Comparison of ENCODE assay signal across 26 cellular contexts in the genomic region with DNA sequence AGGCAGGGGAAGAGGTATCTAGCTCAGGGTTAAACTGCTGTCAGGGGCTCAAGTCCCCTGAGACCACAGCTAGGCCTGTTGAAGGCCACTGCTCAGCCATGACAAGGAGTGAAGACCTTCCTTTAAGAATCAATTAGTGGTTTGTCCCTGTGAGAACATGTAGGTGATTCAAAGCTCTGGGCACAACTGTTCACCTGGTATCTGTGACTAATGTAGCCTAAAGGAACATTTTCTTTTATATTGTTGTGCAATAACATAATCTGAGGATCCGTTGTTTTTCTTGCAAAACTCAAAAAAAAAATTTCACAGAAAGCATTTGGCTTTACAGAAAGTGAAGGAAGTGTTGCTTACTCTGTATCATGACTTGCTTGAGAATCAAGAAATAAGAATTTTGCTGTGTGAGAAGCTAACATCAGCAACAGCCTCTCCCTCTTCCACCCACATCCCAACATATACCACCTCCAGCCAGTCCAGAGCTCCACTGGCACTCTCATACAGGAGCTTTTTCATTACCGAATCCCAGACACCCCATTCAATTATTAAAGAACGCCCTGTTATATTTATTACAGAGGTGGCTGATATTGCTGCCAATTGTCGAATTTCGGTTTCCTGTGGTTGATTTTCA.
A peak's percentile ranks its signal among the peaks of the same experiment; 100 is the strongest.
DNase-seq lines count a peak whose midpoint lies in the region; ATAC-seq and TF ChIP-seq lines count a peak whose summit lies in the region.
"Had no signal": no experiment of that assay in that cellular context is flagged by ENCODE, and none has a peak within 500 bp of the region (broad histone marks: within the 10 kb centered on the region; RNA-seq: fewer than 3 reads in every experiment).

No MANE protein-coding gene starts in this region.

- H3K79me2 ChIP-seq in GM23338 (replicated peaks; ENCODE audit: insufficient read depth), result no peaks in the 10 kb centered on the region
- no peaks in the 10 kb centered on the region for H3K79me2 ChIP-seq in PC-3 (ENCODE audit: low read length)

- no peaks in the 10 kb centered on the region for H4K20me1 ChIP-seq in GM23338 (replicated peaks; ENCODE audit: insufficient read depth)
- no peaks in the 10 kb centered on the region for H4K20me1 ChIP-seq in PC-3 (ENCODE audit: low read length)

- H3K9me2 ChIP-seq in GM23338 (ENCODE audit: insufficient read depth) (no peaks in the 10 kb centered on the region), PC-3 (replicated peaks; ENCODE audit: low read length) (no peaks in the 10 kb centered on the region)

- no peak overlapping the region for H3K4me2 ChIP-seq in GM23338
- H3K4me2 ChIP-seq in PC-3 (ENCODE audit: low read length), result 0 out of 2 replicates have a peak overlapping the region, but pooled peaks have one; percentile 33
- H3K4me2 ChIP-seq: smooth muscle cell had no signal

- H2AFZ ChIP-seq in GM23338, result no peak overlapping the region
- no peak overlapping the region for H2AFZ ChIP-seq in PC-3 (ENCODE audit: low read length)

- peaks cover 23% of the 10 kb centered on the region for H3K4me1 Mint-ChIP-seq in GM23338
- peaks cover 62% of the 10 kb centered on the region for H3K4me1 Mint-ChIP-seq in mesothelial cell of epicardium
- no peaks in the 10 kb centered on the region for H3K4me1 Mint-ChIP-seq in T-helper 17 cell
- H3K4me1 Mint-ChIP-seq in CD4-positive, alpha-beta memory T cell, result no peaks in the 10 kb centered on the region
- H3K4me1 Mint-ChIP-seq: CD8-positive, alpha-beta memory T cell had no signal

- H3K9me3 Mint-ChIP-seq in GM23338 (no peaks in the 10 kb centered on the region), mesothelial cell of epicardium (no peaks in the 10 kb centered on the region)
- H3K9me3 Mint-ChIP-seq in CD4-positive, alpha-beta memory T cell, result peaks cover 0 to 9% (median 2%) of the 10 kb centered on the region in 8 donors
- H3K9me3 Mint-ChIP-seq: activated T-helper 2 cell treated with anti-CD3 and anti-CD28 coated beads, Interferon-gamma antibody, Interleukin-2, Interleukin-4, amounts not matched to agents 10 μg/mL and 5 μg/mL and 100 μg/mL, durations not matched to agents 14 hours and 24 hours and 36 hours had no signal

- TF ChIP-seq CTCF in GM23338 (conservative IDR thresholded peaks at IDR 0.05; ENCODE audit: low read depth in 2 of 2) (no peak), PC-3 (conservative IDR thresholded peaks at IDR 0.05; ENCODE audit: low read depth, low read length) (no peak), epithelial cell of esophagus (IDR thresholded peaks at IDR 0.05; ENCODE audit: insufficient read depth, low read depth, low read length, missing control alignments) (no peak), mesothelial cell of epicardium (IDR thresholded peaks at IDR 0.05; ENCODE audit: unreplicated experiment) (no peak), GM20000 (IDR thresholded peaks at IDR 0.05; ENCODE audit: extremely low read depth, missing control alignments) (no peak)

- no peak for DNase-seq in GM23338 (ENCODE audit: low spot score)
- DNase-seq in PC-3, result peak; percentile 71
- DNase-seq in epithelial cell of esophagus (ENCODE audit: low read depth), result peak; percentile 85
- DNase-seq in mesothelial cell of epicardium (ENCODE audit: low spot score in 2 of 2, unreplicated experiment in 2 of 2), result no peak
- no peak for DNase-seq in GM20000 (ENCODE audit: low spot score)
- DNase-seq in DMS53 treated with DMSO at 0.1 percent for 48 hours (lab: John Stamatoyannopoulos, UW; ENCODE audit: unreplicated experiment), result no peak
- no peak for DNase-seq in T-helper 17 cell
- no peak for DNase-seq in CD4-positive, alpha-beta memory T cell
- DNase-seq: activated CD4-positive, alpha-beta T cell treated with anti-CD3 and anti-CD28 coated beads for 4 hours; activated naive CD4-positive, alpha-beta T cell treated with anti-CD3 and anti-CD28 coated beads, Interleukin-2, amount 50 U/mL, for 16 hours; CD8-positive, alpha-beta memory T cell; MG63; midbrain; naive B cell; NCI-H2081; NCI-H226; NCI-H526 treated with DMSO at 0.1 percent for 48 hours; SHP77 treated with DMSO at 0.1 percent for 48 hours; stimulated activated CD4-positive, alpha-beta T cell treated with anti-CD3 and anti-CD28 coated beads, Interleukin-1b, Interleukin-23, amount 100 ng/mL, for 48 hours; stimulated activated naive CD8-positive, alpha-beta T cell treated with anti-CD3 and anti-CD28 coated beads, Interleukin-15, Interleukin-2, amounts not matched to agents 100 U/mL and 50 U/mL, for 24 hours had no signal

- peak overlapping the region; percentile 49 for H3K27ac Mint-ChIP-seq in GM23338
- peak overlapping the region; percentile 34 for H3K27ac Mint-ChIP-seq in mesothelial cell of epicardium
- H3K27ac Mint-ChIP-seq in T-helper 17 cell, result no peak overlapping the region
- no peak overlapping the region for H3K27ac Mint-ChIP-seq in CD4-positive, alpha-beta memory T cell
- H3K27ac Mint-ChIP-seq: activated T-helper 2 cell treated with anti-CD3 and anti-CD28 coated beads, Interferon-gamma antibody, Interleukin-2, Interleukin-4, amounts not matched to agents 10 μg/mL and 5 μg/mL and 100 μg/mL, durations not matched to agents 14 hours and 24 hours and 36 hours; CD8-positive, alpha-beta memory T cell had no signal

- no peaks in the 10 kb centered on the region for H3K27me3 ChIP-seq in GM23338 (ENCODE audit: insufficient read depth)
- no peaks in the 10 kb centered on the region for H3K27me3 ChIP-seq in PC-3 (ENCODE audit: low read length)
- no peaks in the 10 kb centered on the region for H3K27me3 ChIP-seq in CD4-positive, alpha-beta memory T cell (ENCODE audit: insufficient read depth, low read length)
- H3K27me3 ChIP-seq: MG63, right atrium auricular region, vagina had no signal

- intact Hi-C loops in PC-3 (cut with micrococcal nuclease), result no loop called here
- intact Hi-C loops in CD4-positive, alpha-beta memory T cell (cut with micrococcal nuclease), result loop anchor here (10.0 kb wide), 1 partner anchor 64 kb away; no protein-coding TSS in a partner anchor

- H3K9me3 ChIP-seq in PC-3 (ENCODE audit: low read length) (no peaks in the 10 kb centered on the region), T-helper 17 cell (ENCODE audit: control insufficient read depth, low read length, poor library complexity, severe bottlenecking) (no peaks in the 10 kb centered on the region)
- no peaks in the 10 kb centered on the region for H3K9me3 ChIP-seq in CD4-positive, alpha-beta memory T cell (ENCODE audit: control insufficient read depth in 1 of 2, low read length in 2 of 2)
- H3K9me3 ChIP-seq: MG63, right atrium auricular region, vagina had no signal

- POLR2A ChIA-PET in PC-3 (lab: Charles Lee; ENCODE audit: unreplicated experiment), result no interaction called here
- POLR2A ChIA-PET in CD4-positive, alpha-beta memory T cell (lab: Charles Lee; ENCODE audit: partially characterized antibody), result no interaction called here

- H3K36me3 ChIP-seq in GM23338 (ENCODE audit: insufficient read depth) (no peaks in the 10 kb centered on the region), PC-3 (ENCODE audit: low read depth, low read length) (no peaks in the 10 kb centered on the region)
- H3K36me3 ChIP-seq in CD4-positive, alpha-beta memory T cell (ENCODE audit: insufficient read depth, low read length), result no peaks in the 10 kb centered on the region
- H3K36me3 ChIP-seq: MG63, right atrium auricular region, vagina had no signal

- no peaks in the 10 kb centered on the region for H3F3A ChIP-seq in GM23338 (replicated peaks; ENCODE audit: low read depth)
- H3F3A ChIP-seq in PC-3 (ENCODE audit: low read length, unreplicated experiment), result no peaks in the 10 kb centered on the region

- no peaks in the 10 kb centered on the region for H3K36me3 Mint-ChIP-seq in GM23338 (ENCODE audit: low read depth)
- H3K36me3 Mint-ChIP-seq in mesothelial cell of epicardium, result no peaks in the 10 kb centered on the region
- no peaks in the 10 kb centered on the region for H3K36me3 Mint-ChIP-seq in T-helper 17 cell (ENCODE audit: low read depth)
- H3K36me3 Mint-ChIP-seq in CD4-positive, alpha-beta memory T cell, result no peaks in the 10 kb centered on the region
- H3K36me3 Mint-ChIP-seq: CD8-positive, alpha-beta memory T cell had no signal

- no peak for ATAC-seq in GM23338
- no peak; the same call in 1 of the 2 replicates for ATAC-seq in PC-3
- ATAC-seq in T-helper 17 cell, result no peak
- ATAC-seq: HCT116; Panc1; stimulated activated naive CD8-positive, alpha-beta T cell treated with anti-CD3 and anti-CD28 coated beads, Interleukin-15, Interleukin-2, amounts not matched to agents 100 U/mL and 50 U/mL, for 24 hours had no signal

- BruUV-seq in PC-3 (replicated peaks; lab: Mats Ljungman, UMichigan), result no TSS peak

- no peak overlapping the region for H3K9ac ChIP-seq in PC-3 (ENCODE audit: low read length)

- H3K27ac ChIP-seq in GM23338 (ENCODE audit: low read depth) (no peak overlapping the region), PC-3 (ENCODE audit: low read length) (peak overlapping the region; percentile 16; the same call in 1 of the 2 replicates)
- H3K27ac ChIP-seq in CD4-positive, alpha-beta memory T cell (ENCODE audit: low read depth, low read length), result no peak overlapping the region
- H3K27ac ChIP-seq: right atrium auricular region, vagina had no signal

- CTCF ChIA-PET in PC-3 (lab: Charles Lee), result no interaction called here
- CTCF ChIA-PET in CD4-positive, alpha-beta memory T cell (lab: Charles Lee; ENCODE audit: partially characterized antibody), result no interaction called here

- H3K4me3 Mint-ChIP-seq in GM23338 (no peak overlapping the region), mesothelial cell of epicardium (no peak overlapping the region), T-helper 17 cell (no peak overlapping the region)
- no peak overlapping the region for H3K4me3 Mint-ChIP-seq in CD4-positive, alpha-beta memory T cell
- H3K4me3 Mint-ChIP-seq: CD8-positive, alpha-beta memory T cell; naive B cell had no signal

- no peaks in the 10 kb centered on the region for H3K27me3 Mint-ChIP-seq in GM23338 (ENCODE audit: insufficient read depth, low read depth, poor library complexity)
- no peaks in the 10 kb centered on the region for H3K27me3 Mint-ChIP-seq in mesothelial cell of epicardium (ENCODE audit: low read depth)
- H3K27me3 Mint-ChIP-seq in T-helper 17 cell, result no peaks in the 10 kb centered on the region
- H3K27me3 Mint-ChIP-seq in CD4-positive, alpha-beta memory T cell, result no peaks in the 10 kb centered on the region
- H3K27me3 Mint-ChIP-seq: CD8-positive, alpha-beta memory T cell; naive B cell had no signal

- H3K4me3 ChIP-seq in GM23338 (no peak overlapping the region), PC-3 (ENCODE audit: low read length) (no peak overlapping the region), epithelial cell of esophagus (ENCODE audit: low read length) (no peak overlapping the region)
- H3K4me3 ChIP-seq in CD4-positive, alpha-beta memory T cell (ENCODE audit: low read length in 2 of 2), result no peak overlapping the region
- H3K4me3 ChIP-seq: MG63, right atrium auricular region, smooth muscle cell, vagina had no signal

- H3K4me1 ChIP-seq in GM23338 (ENCODE audit: insufficient read depth), result peaks cover 21% of the 10 kb centered on the region
- peaks cover 7% of the 10 kb centered on the region for H3K4me1 ChIP-seq in PC-3 (ENCODE audit: insufficient read depth, low read length)
- H3K4me1 ChIP-seq in CD4-positive, alpha-beta memory T cell (ENCODE audit: insufficient read depth, low read length), result no peaks in the 10 kb centered on the region
- H3K4me1 ChIP-seq: right atrium auricular region had no signal

TF ChIP-seq in GM23338, 12 proteins besides CTCF, POLR2A, EP300 and RAD21 (continues in another document):
- no peak for TF ChIP-seq JUNB (IDR thresholded peaks at IDR 0.05; ENCODE audit: unreplicated experiment)
- TF ChIP-seq POLR2AphosphoS5 (IDR thresholded peaks at IDR 0.05; ENCODE audit: low read depth), result no peak

Comparison
In these comparisons a context has a peak if more than half of its experiments do, and no peak if none do; other contexts are left out.
1. DNase-seq: peak in PC-3 (single experiment) and epithelial cell of esophagus (single experiment); none in GM23338 (single experiment), mesothelial cell of epicardium (0 of 2), GM20000 (single experiment), DMS53 treated with DMSO at 0.1 percent for 48 hours (single experiment), T-helper 17 cell (0 of 3) and CD4-positive, alpha-beta memory T cell (0 of 5).
2. H3K27ac Mint-ChIP-seq: peak in GM23338 (single experiment) and mesothelial cell of epicardium (single experiment); none in T-helper 17 cell (single experiment) and CD4-positive, alpha-beta memory T cell (0 of 7).